In genomic region chr17:51585514-51586104, GRCh38 we compare ENCODE assay signal across 8 cellular contexts.
A peak's percentile ranks its signal among the peaks of the same experiment; 100 is the strongest.
DNase-seq lines count a peak whose midpoint lies in the region; ATAC-seq, FAIRE-seq and TF ChIP-seq lines count a peak whose summit lies in the region.

No MANE protein-coding gene starts in this region.

- TF ChIP-seq RAD21 in SK-N-SH (IDR thresholded peaks at IDR 0.05; ENCODE audit: low read length) = peak; percentile 51

- H3K9ac ChIP-seq in SK-N-SH = no peak overlapping the region

- in situ Hi-C loops in brain microvascular endothelial cell (cut with HindIII; ENCODE audit: low pct_ligation_motif_present, low sequenced_read_pairs) = no loop called here

- H3K27ac ChIP-seq in SK-N-SH (ENCODE audit: low read depth in 2 of 2, low read length in 1 of 2) = no peak overlapping the region
- no peak overlapping the region for H3K27ac ChIP-seq in small intestine (ENCODE audit: low read depth in 1 of 2, low read length in 1 of 2)
- H3K27ac ChIP-seq in brain microvascular endothelial cell = no peak overlapping the region

- no peaks in the 10 kb centered on the region for H3K9me2 ChIP-seq in SK-N-SH

- CTCF ChIA-PET in SK-N-SH (lab: Yijun Ruan, JAX) = interaction anchor here (0.8 to 1.3 kb wide), 11 partner anchors 11 to 521 kb away, joined by 3 to 6 read pairs (median 3); no protein-coding TSS in a partner anchor

- H3K27me3 ChIP-seq in SK-N-SH (ENCODE audit: insufficient read depth) (no peaks in the 10 kb centered on the region), small intestine (ENCODE audit: control insufficient read depth in 2 of 2, insufficient read depth in 2 of 2, low read length in 2 of 2) (peaks cover 0 to 3% of the 10 kb centered on the region in 2 donors), brain microvascular endothelial cell (replicated peaks) (no peaks in the 10 kb centered on the region)

- H3K9me3 ChIP-seq in SK-N-SH (0 out of 2 replicates have a peak, but pooled peaks cover 12% of the 10 kb centered on the region), small intestine (ENCODE audit: control insufficient read depth, low read depth) (no peaks in the 10 kb centered on the region)

- TF ChIP-seq CTCF in SK-N-SH (IDR thresholded peaks at IDR 0.05) (no peak), brain microvascular endothelial cell (IDR thresholded peaks at IDR 0.05; ENCODE audit: low read depth, low read length, missing control alignments) (no peak)

- peak; percentile 15 for DNase-seq in SK-N-SH
- DNase-seq in NCI-H524 treated with DMSO at 0.1 percent for 48 hours (lab: John Stamatoyannopoulos, UW) = peak; percentile 17
- peak; percentile 58 for DNase-seq in ecto neural progenitor cell (ENCODE audit: low spot score)
- DNase-seq in small intestine = peak; percentile 1
- no peak for DNase-seq in activated gamma-delta T cell (lab: John Stamatoyannopoulos, UW)
- no peak for DNase-seq in brain microvascular endothelial cell

- no peak overlapping the region for H3K4me2 ChIP-seq in SK-N-SH

- no peaks in the 10 kb centered on the region for H3K36me3 ChIP-seq in SK-N-SH (replicated peaks in 1 of 2; ENCODE audit: control insufficient read depth in 1 of 2, insufficient read depth in 2 of 2, low read length in 1 of 2)
- H3K36me3 ChIP-seq in small intestine (ENCODE audit: control insufficient read depth in 2 of 2, insufficient read depth in 2 of 2, low read length in 2 of 2) = no peaks in the 10 kb centered on the region
- H3K36me3 ChIP-seq in brain microvascular endothelial cell (replicated peaks) = no peaks in the 10 kb centered on the region

- TF ChIP-seq EP300 in SK-N-SH (IDR thresholded peaks at IDR 0.05; ENCODE audit: borderline replicate concordance in 1 of 2, low read depth in 1 of 2, low read length in 1 of 2) = no peak

- no peaks in the 10 kb centered on the region for H3K79me2 ChIP-seq in SK-N-SH (ENCODE audit: insufficient read depth)

- POLR2A ChIA-PET in SK-N-SH (lab: Yijun Ruan, JAX) = no interaction called here

- H2AFZ ChIP-seq in SK-N-SH (ENCODE audit: low read depth) = no peak overlapping the region

- 15% methylated on average over 4 of the region's 4 CpGs for WGBS in SK-N-SH (ENCODE audit: low lambda C conversion rate)
- 16 to 32% (median 30%) methylated on average over 4 of the region's 4 CpGs for WGBS in small intestine, 3 donors

- H3K4me1 ChIP-seq in SK-N-SH (ENCODE audit: control insufficient read depth in 1 of 2, insufficient read depth in 2 of 2, low read depth in 1 of 2, low read length in 1 of 2) = no peaks in the 10 kb centered on the region
- H3K4me1 ChIP-seq in small intestine (ENCODE audit: control insufficient read depth in 2 of 2, insufficient read depth in 1 of 2, low read depth in 1 of 2, low read length in 1 of 2) = no peaks in the 10 kb centered on the region

- FAIRE-seq in small intestine (lab: Jason Lieb, UNC) = no peak

- H4K20me1 ChIP-seq in SK-N-SH (ENCODE audit: insufficient read depth) = no peaks in the 10 kb centered on the region

- no peaks in the 10 kb centered on the region for H3F3A ChIP-seq in SK-N-SH (replicated peaks; ENCODE audit: insufficient read depth)

- no peak overlapping the region for H3K4me3 ChIP-seq in SK-N-SH (ENCODE audit: low read depth in 2 of 2, low read length in 1 of 2)
- H3K4me3 ChIP-seq in small intestine (ENCODE audit: low read depth in 1 of 2, low read length in 2 of 2) = no peak overlapping the region
- no peak overlapping the region for H3K4me3 ChIP-seq in brain microvascular endothelial cell (ENCODE audit: low read depth, low read length)

- ATAC-seq in SK-N-SH treated with all-trans-retinoic acid at 6 μM for 48 hours (no peak), HG02759 (IDR thresholded peaks at IDR 0.05; ENCODE audit: unreplicated experiment) (no peak)

TF ChIP-seq in SK-N-SH, 30 proteins besides CTCF, POLR2A, EP300 and RAD21:
- TF ChIP-seq MAX (IDR thresholded peaks at IDR 0.05; ENCODE audit: low read depth) (no peak), TCF12 (IDR thresholded peaks at IDR 0.05) (no peak), NFIC (IDR thresholded peaks at IDR 0.05; ENCODE audit: borderline replicate concordance) (no peak), TEAD4 (IDR thresholded peaks at IDR 0.05; ENCODE audit: borderline replicate concordance, insufficient read depth) (no peak)
TF ChIP-seq in SK-N-SH: peak in this region for 0.

TF ChIP-seq in SK-N-SH treated with all-trans-retinoic acid at 6 μM for 48 hours, 23 proteins besides CTCF, POLR2A, EP300 and RAD21:
- TF ChIP-seq ISL1 (CRISPR knock-in tag; IDR thresholded peaks at IDR 0.05) (no peak), ZFP30 (CRISPR knock-in tag; IDR thresholded peaks at IDR 0.05) (no peak), TOX (CRISPR knock-in tag; IDR thresholded peaks at IDR 0.05; ENCODE audit: borderline replicate concordance) (no peak), CSDC2 (CRISPR knock-in tag; IDR thresholded peaks at IDR 0.05) (no peak), ZFP3 (CRISPR knock-in tag; IDR thresholded peaks at IDR 0.05) (no peak), TSHZ2 (CRISPR knock-in tag; IDR thresholded peaks at IDR 0.05) (no peak), OSR1 (CRISPR knock-in tag; IDR thresholded peaks at IDR 0.05) (no peak), TCF4 (CRISPR knock-in tag; IDR thresholded peaks at IDR 0.05; ENCODE audit: borderline replicate concordance) (no peak), RARB (CRISPR knock-in tag; IDR thresholded peaks at IDR 0.05) (no peak), GLIS3 (CRISPR knock-in tag; IDR thresholded peaks at IDR 0.05) (no peak), ESRRG (CRISPR knock-in tag; IDR thresholded peaks at IDR 0.05) (no peak), PATZ1 (CRISPR knock-in tag; IDR thresholded peaks at IDR 0.05; ENCODE audit: borderline replicate concordance) (no peak), SNAI2 (CRISPR knock-in tag; IDR thresholded peaks at IDR 0.05) (no peak)

Comparison
In these comparisons a context has a peak if more than half of its experiments do, and no peak if none do; other contexts are left out.
1. DNase-seq: peak in SK-N-SH (single experiment), NCI-H524 treated with DMSO at 0.1 percent for 48 hours (single experiment), ecto neural progenitor cell (single experiment) and small intestine (single experiment); none in activated gamma-delta T cell (single experiment) and brain microvascular endothelial cell (single experiment).